Comparison of ENCODE assay signal across 8 cellular contexts in genomic region chr20:37032077-37032476, GRCh38.
"Had no signal": no experiment of that assay in that cellular context is flagged by ENCODE, and none has a peak within 500 bp of the region (broad histone marks: within the 10 kb centered on the region; RNA-seq: fewer than 3 reads in every experiment).

No MANE protein-coding gene starts in this region.

- ATAC-seq: GM12878 had no signal

- FAIRE-seq: G401.6, GM12891, GM12892, GM18507, GM19239 had no signal

- DNase-seq: GDM1, GF-D8 had no signal

- H3K4me3 ChIP-seq: GM12878 had no signal
